8 cellular contexts compared by ENCODE assay signal in the genomic region with DNA sequence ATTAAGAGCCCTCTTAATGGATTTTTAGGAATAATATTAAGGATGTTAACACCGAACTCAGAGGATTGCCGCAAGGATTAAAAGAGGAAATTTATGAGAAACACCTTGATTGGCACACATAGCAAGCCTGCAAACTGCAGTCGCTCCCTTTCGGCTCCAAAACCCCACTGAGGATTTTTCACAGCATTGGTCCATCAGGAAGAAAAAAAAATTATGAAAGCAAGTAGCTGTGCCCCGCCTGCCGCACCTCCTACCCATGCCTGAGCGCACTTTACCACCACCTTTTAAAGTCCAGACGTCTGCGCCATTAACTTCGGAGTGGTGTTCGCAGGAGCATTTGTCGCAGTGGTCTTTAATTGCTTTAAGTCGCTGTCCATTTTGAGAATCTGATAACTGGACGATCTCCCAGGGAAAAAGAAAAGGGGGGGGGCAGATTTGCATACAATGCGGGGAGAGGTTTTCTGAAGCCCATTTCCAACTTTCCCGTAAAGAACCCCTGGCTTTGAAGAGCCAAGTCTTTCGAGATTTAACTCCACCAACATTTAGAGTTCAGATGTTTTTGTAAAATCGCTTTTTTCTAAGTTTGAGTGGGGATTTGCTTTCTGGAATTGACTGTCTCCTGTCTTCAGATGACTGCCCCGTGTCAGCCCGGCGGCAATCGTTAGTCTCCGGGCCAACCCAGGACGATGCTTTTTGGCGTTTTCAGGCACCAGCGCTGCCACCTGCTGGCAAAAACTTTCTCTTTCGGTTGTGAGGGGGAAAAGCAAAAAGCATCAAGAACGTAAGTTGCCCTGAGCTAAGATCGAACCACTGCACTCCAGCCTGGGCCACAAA. TPM values are rescaled to one million over a fixed set of nuclear protein-coding genes. Genes with fewer than 3 reads are reported as not detected.
A peak's percentile ranks its signal among the peaks of the same experiment; 100 is the strongest.
DNase-seq lines count a peak whose midpoint lies in the region; ATAC-seq lines count a peak whose summit lies in the region.

No MANE protein-coding gene starts in this region.

- H3K4me1 ChIP-seq in ectodermal cell (ENCODE audit: control insufficient read depth, insufficient read depth, low read length), result no peaks in the 10 kb centered on the region

- 2 to 3% methylated on average over 29 of the region's 29 CpGs for whole genome bisulfite sequencing in ectodermal cell, 2 experiments

- H3K36me3 ChIP-seq in ectodermal cell (ENCODE audit: control insufficient read depth, insufficient read depth, low read length), result no peaks in the 10 kb centered on the region

- peak overlapping the region; percentile 99 for H3K27ac Mint-ChIP-seq in activated CD4-positive, alpha-beta memory T cell treated with anti-CD3 and anti-CD28 coated beads for 36 hours

- H3K36me3 Mint-ChIP-seq in activated CD4-positive, alpha-beta memory T cell treated with anti-CD3 and anti-CD28 coated beads for 36 hours, result peaks cover 5% of the 10 kb centered on the region

- intact Hi-C loops in activated CD4-positive, alpha-beta memory T cell treated with anti-CD3 and anti-CD28 coated beads for 36 hours (cut with micrococcal nuclease), result loop anchor here (1.0 to 5.0 kb wide), 14 partner anchors 17 to 386 kb away; partner anchors contain the start of genes DNAH6 and TMSB10

- no peaks in the 10 kb centered on the region for H3K9me3 Mint-ChIP-seq in activated CD4-positive, alpha-beta memory T cell treated with anti-CD3 and anti-CD28 coated beads for 36 hours

- H3K4me1 Mint-ChIP-seq in activated CD4-positive, alpha-beta memory T cell treated with anti-CD3 and anti-CD28 coated beads for 36 hours (ENCODE audit: low read depth), result peaks cover 44% of the 10 kb centered on the region

- peak overlapping the region; percentile 94 for H3K4me3 Mint-ChIP-seq in activated CD4-positive, alpha-beta memory T cell treated with anti-CD3 and anti-CD28 coated beads for 36 hours

- POLR2A ChIA-PET in activated CD4-positive, alpha-beta memory T cell treated with anti-CD3 and anti-CD28 coated beads for 36 hours (lab: Charles Lee), result interaction anchor here (0.6 to 4.2 kb wide), 8 partner anchors 8 to 361 kb away, joined by 3 to 39 read pairs (median 4); partner anchors contain the start of gene TMSB10

- no peaks in the 10 kb centered on the region for H3K9me3 ChIP-seq in ectodermal cell (ENCODE audit: control insufficient read depth, low read length)

- DNase-seq in Ammon's horn (ENCODE audit: low spot score) (peak; percentile 87), NCI-H510A treated with DMSO at 0.1 percent for 48 hours (lab: John Stamatoyannopoulos, UW) (peak; percentile 68), lung microvascular endothelial cell (ENCODE audit: low read depth in 2 of 2) (peak; percentile 83 to 84)
- DNase-seq in activated CD4-positive, alpha-beta memory T cell treated with anti-CD3 and anti-CD28 coated beads for 36 hours, result peak; percentile 95
- DNase-seq in stimulated activated CD4-positive, alpha-beta T cell treated with anti-CD3 and anti-CD28 coated beads, TNF-alpha, amount 100 ng/mL, for 4 hours (ENCODE audit: low read depth in 3 of 3), result peak; percentile 68 to 81 (median 80)

- H3K27me3 ChIP-seq in ectodermal cell (ENCODE audit: control insufficient read depth, insufficient read depth, low read length, poor library complexity, severe bottlenecking), result peaks cover 71% of the 10 kb centered on the region

- ATAC-seq in GM18909 (IDR thresholded peaks at IDR 0.05; ENCODE audit: poor library complexity, unreplicated experiment) (peak; percentile 69), HG03280 (IDR thresholded peaks at IDR 0.05; ENCODE audit: unreplicated experiment) (peak; percentile 58)

- peak overlapping the region; percentile 30 for H3K4me3 ChIP-seq in ectodermal cell (ENCODE audit: insufficient read depth, low read depth, low read length)

- H3K27me3 Mint-ChIP-seq in activated CD4-positive, alpha-beta memory T cell treated with anti-CD3 and anti-CD28 coated beads for 36 hours, result no peaks in the 10 kb centered on the region

- CTCF ChIA-PET in activated CD4-positive, alpha-beta memory T cell treated with anti-CD3 and anti-CD28 coated beads for 36 hours (lab: Charles Lee), result interaction anchor here (0.6 to 10.4 kb wide), 33 partner anchors 9 to 423 kb away, joined by 3 to 119 read pairs (median 4); partner anchors contain the start of genes SUCLG1 and TMSB10

- no peak overlapping the region for H3K27ac ChIP-seq in ectodermal cell (ENCODE audit: insufficient read depth, low read depth, low read length, poor library complexity, severe bottlenecking)

RNA-seq across cellular contexts. Expression of gene TRABD2A, which starts 0.9 kb away (rescaled TPM):
- 10 to 100 TPM; 29.6 to 30.1 TPM for total RNA-seq in activated CD4-positive, alpha-beta memory T cell treated with anti-CD3 and anti-CD28 coated beads for 36 hours
- polyA plus RNA-seq in ectodermal cell (2013, experiment 1 of 4), result 6.1 TPM
- polyA plus RNA-seq in ectodermal cell (2013, experiment 2 of 4), result 5.3 TPM
- polyA plus RNA-seq in ectodermal cell (2013, experiment 3 of 4), result 4.8 TPM
- polyA plus RNA-seq in ectodermal cell (2013, experiment 4 of 4), result 5.4 TPM
- 0.87 and 0.99 TPM in 2 replicates for total RNA-seq in lung microvascular endothelial cell

RNA-seq across cellular contexts. Expression of gene TMSB10, which starts 23.7 kb away (rescaled TPM):
- total RNA-seq in activated CD4-positive, alpha-beta memory T cell treated with anti-CD3 and anti-CD28 coated beads for 36 hours, result 1,000 to 10,000 TPM; 2,535 to 2,567 TPM
- 2,087 TPM for polyA plus RNA-seq in ectodermal cell (2013, experiment 1 of 4)
- polyA plus RNA-seq in ectodermal cell (2013, experiment 2 of 4), result 1,866 TPM
- polyA plus RNA-seq in ectodermal cell (2013, experiment 3 of 4), result 2,013 TPM
- 2,226 TPM for polyA plus RNA-seq in ectodermal cell (2013, experiment 4 of 4)
- total RNA-seq in lung microvascular endothelial cell, result 7,454 and 9,895 TPM in 2 replicates

Comparison
In these comparisons a context has a peak if more than half of its experiments do, and no peak if none do; other contexts are left out.
1. RNA of gene TRABD2A, which starts 0.9 kb away (total RNA-seq): 29.6 to 30.1 TPM in activated CD4-positive, alpha-beta memory T cell treated with anti-CD3 and anti-CD28 coated beads for 36 hours; 0.87 to 0.99 TPM in lung microvascular endothelial cell; every median in the first group is over 10 times any median in the second.
2. Peak in every context shown above with its lines, with median percentiles within 50 percentile points of each other: DNase-seq.